Comparison of ENCODE assay signal across 14 cellular contexts in genomic region chr1:214319930-214320329, GRCh38. TPM values are rescaled to one million over a fixed set of nuclear protein-coding genes. Genes with fewer than 3 reads are reported as not detected.
A peak's percentile ranks its signal among the peaks of the same experiment; 100 is the strongest.
DNase-seq lines count a peak whose midpoint lies in the region; ATAC-seq and TF ChIP-seq lines count a peak whose summit lies in the region.
"Had no signal": no experiment of that assay in that cellular context is flagged by ENCODE, and none has a peak within 500 bp of the region (broad histone marks: within the 10 kb centered on the region; RNA-seq: fewer than 3 reads in every experiment).

No MANE protein-coding gene starts in this region.

- no peak for ATAC-seq in CD4-positive, alpha-beta T cell (ENCODE audit: poor library complexity)
- no peak for ATAC-seq in HG03565 (IDR thresholded peaks at IDR 0.05; ENCODE audit: unreplicated experiment)
- no peak for ATAC-seq in HG03457 (IDR thresholded peaks at IDR 0.05; ENCODE audit: unreplicated experiment)
- no peak for ATAC-seq in GM19463 (IDR thresholded peaks at IDR 0.05; ENCODE audit: unreplicated experiment)

- peaks cover 12% of the 10 kb centered on the region for H3K4me1 ChIP-seq in A673 (ENCODE audit: insufficient read depth, low read length, poor library complexity, severe bottlenecking)
- H3K4me1 ChIP-seq: vagina had no signal

- CTCF ChIA-PET in A673 (lab: Charles Lee): no interaction called here
- CTCF ChIA-PET in CD4-positive, alpha-beta T cell (lab: Charles Lee): interaction anchor here (2.5 kb wide), 1 partner anchor 59 kb away, joined by 5 read pairs; no protein-coding TSS in a partner anchor

- H3K4me1 Mint-ChIP-seq in CD4-positive, alpha-beta T cell (ENCODE audit: low read depth): no peaks in the 10 kb centered on the region

- DNase-seq in A673 (ENCODE audit: low spot score): no peak
- no peak for DNase-seq in CD4-positive, alpha-beta T cell
- peak; percentile 23 for DNase-seq in NCI-H69 (lab: John Stamatoyannopoulos, UW)
- no peak for DNase-seq in epithelial cell of esophagus (ENCODE audit: low read depth)
- no peak for DNase-seq in SKM-1 (lab: John Stamatoyannopoulos, UW; ENCODE audit: unreplicated experiment)
- DNase-seq: activated naive CD4-positive, alpha-beta T cell; CD4-positive, CD25-positive, alpha-beta regulatory T cell; posterior cingulate gyrus had no signal

- no peak overlapping the region for H3K27ac ChIP-seq in A673 (ENCODE audit: low read depth, low read length, poor library complexity, severe bottlenecking)
- no peak overlapping the region for H3K27ac ChIP-seq in CD4-positive, alpha-beta T cell (ENCODE audit: low read depth, low read length)
- H3K27ac ChIP-seq: SK-N-MC, vagina had no signal

- no peaks in the 10 kb centered on the region for H3K27me3 ChIP-seq in A673 (replicated peaks; ENCODE audit: insufficient read depth, low read depth, low read length, poor library complexity)
- H3K27me3 ChIP-seq in CD4-positive, alpha-beta T cell (ENCODE audit: control insufficient read depth, insufficient read depth, low read length): no peaks in the 10 kb centered on the region
- H3K27me3 ChIP-seq: vagina had no signal

- no TSS peak for BruUV-seq in A673 (replicated peaks; lab: Mats Ljungman, UMichigan)

- no peaks in the 10 kb centered on the region for H3K36me3 ChIP-seq in A673 (ENCODE audit: insufficient read depth, low read length, poor library complexity, severe bottlenecking)

- no peaks in the 10 kb centered on the region for H3K27me3 Mint-ChIP-seq in CD4-positive, alpha-beta T cell
- H3K27me3 Mint-ChIP-seq: CD4-positive, CD25-positive, alpha-beta regulatory T cell had no signal

- no peaks in the 10 kb centered on the region for H3K9me3 ChIP-seq in A673 (ENCODE audit: low read depth, low read length, poor library complexity, severe bottlenecking)
- no peaks in the 10 kb centered on the region for H3K9me3 ChIP-seq in CD4-positive, alpha-beta T cell (ENCODE audit: control insufficient read depth, low read length)
- H3K9me3 ChIP-seq: vagina had no signal

- H3K9me3 Mint-ChIP-seq in CD4-positive, alpha-beta T cell: no peaks in the 10 kb centered on the region
- H3K9me3 Mint-ChIP-seq: brain; CD4-positive, CD25-positive, alpha-beta regulatory T cell had no signal

- intact Hi-C loops in A673 (cut with micrococcal nuclease; ENCODE audit: unreplicated experiment): no loop called here
- intact Hi-C loops in CD4-positive, alpha-beta T cell (cut with DNase I, micrococcal nuclease): no loop called here

- peaks cover 82% of the 10 kb centered on the region for H3K36me3 Mint-ChIP-seq in CD4-positive, alpha-beta T cell (ENCODE audit: low read depth)

- no peak overlapping the region for H3K4me3 ChIP-seq in A673 (ENCODE audit: low read depth, low read length, poor library complexity, severe bottlenecking)
- H3K4me3 ChIP-seq in epithelial cell of esophagus (ENCODE audit: low read length): no peak overlapping the region
- H3K4me3 ChIP-seq: SK-N-MC, vagina had no signal

- H3K27ac Mint-ChIP-seq in CD4-positive, alpha-beta T cell: peak overlapping the region; percentile 6

- POLR2A ChIA-PET in A673 (lab: Charles Lee; ENCODE audit: low non-redundant PET): no interaction called here
- POLR2A ChIA-PET in CD4-positive, alpha-beta T cell (lab: Charles Lee): no interaction called here

- TF ChIP-seq CTCF in A673 (conservative IDR thresholded peaks at IDR 0.05; ENCODE audit: low read depth, low read length): peak; percentile 43
- no peak for TF ChIP-seq CTCF in CD4-positive, alpha-beta T cell (IDR thresholded peaks at IDR 0.05)
- TF ChIP-seq CTCF in epithelial cell of esophagus (IDR thresholded peaks at IDR 0.05; ENCODE audit: insufficient read depth, low read depth, low read length, missing control alignments): peak; percentile 12

- H3K4me3 Mint-ChIP-seq in CD4-positive, alpha-beta T cell: no peak overlapping the region
- H3K4me3 Mint-ChIP-seq: brain; CD4-positive, CD25-positive, alpha-beta regulatory T cell had no signal

RNA-seq across cellular contexts. Expression of gene SMYD2, which starts 39.0 kb away (rescaled TPM):
- 24.2 and 25.8 TPM in 2 replicates for total RNA-seq in A673 (2021)
- 10 to 100 TPM; 17.1 to 17.6 TPM for total RNA-seq in CD4-positive, alpha-beta T cell
